17 cellular contexts compared by ENCODE assay signal in the genomic region with DNA sequence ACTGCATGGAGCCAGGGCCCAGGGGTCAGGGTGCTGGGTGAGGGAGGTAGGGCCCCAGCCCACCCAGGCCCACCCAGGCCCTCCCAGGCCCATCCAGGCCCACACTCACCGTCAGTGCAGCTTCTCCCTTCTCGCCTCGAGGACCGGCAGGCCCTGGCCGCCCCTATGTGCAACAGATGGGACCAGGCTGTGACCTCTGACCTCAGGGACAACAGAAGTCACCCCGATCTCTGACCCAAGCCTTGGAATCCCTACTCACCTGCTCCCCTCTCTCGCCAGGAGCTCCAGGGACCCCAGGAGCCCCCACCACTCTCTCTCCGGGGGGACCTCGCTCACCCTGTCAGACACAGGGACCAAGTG. TPM values are rescaled to one million over a fixed set of nuclear protein-coding genes. Genes with fewer than 3 reads are reported as not detected.
DNase-seq lines count a peak whose midpoint lies in the region; ATAC-seq and TF ChIP-seq lines count a peak whose summit lies in the region.
"Had no signal": no experiment of that assay in that cellular context is flagged by ENCODE, and none has a peak within 500 bp of the region (broad histone marks: within the 10 kb centered on the region; RNA-seq: fewer than 3 reads in every experiment).

No MANE protein-coding gene starts in this region.

- H3K27me3 Mint-ChIP-seq in endodermal cell (ENCODE audit: insufficient read depth), result no peaks in the 10 kb centered on the region
- H3K27me3 Mint-ChIP-seq in stimulated activated naive CD8-positive, alpha-beta T cell treated with anti-CD3 and anti-CD28 coated beads, Interleukin-15, amount 100 ng/mL, for 72 hours, result no peaks in the 10 kb centered on the region

- H3K4me3 ChIP-seq in SK-N-SH (ENCODE audit: low read depth in 2 of 2, low read length in 1 of 2) (no peak overlapping the region), PC-3 (ENCODE audit: low read length) (no peak overlapping the region), endodermal cell (ENCODE audit: low read length) (no peak overlapping the region), smooth muscle cell (no peak overlapping the region)
- H3K4me3 ChIP-seq: SJCRH30 had no signal

- peak overlapping the region; percentile 55 for H3K27ac Mint-ChIP-seq in endodermal cell
- peak overlapping the region in 1 of 2 donors; percentile 70 for H3K27ac Mint-ChIP-seq in stimulated activated naive CD8-positive, alpha-beta T cell treated with anti-CD3 and anti-CD28 coated beads, Interleukin-15, amount 100 ng/mL, for 72 hours

- POLR2A ChIA-PET in SK-N-SH (lab: Yijun Ruan, JAX), result no interaction called here
- POLR2A ChIA-PET in PC-3 (lab: Charles Lee; ENCODE audit: unreplicated experiment), result no interaction called here

- no peaks in the 10 kb centered on the region for H3K27me3 ChIP-seq in SK-N-SH (ENCODE audit: insufficient read depth)
- H3K27me3 ChIP-seq in PC-3 (ENCODE audit: low read length), result no peaks in the 10 kb centered on the region
- no peaks in the 10 kb centered on the region for H3K27me3 ChIP-seq in endodermal cell (ENCODE audit: control insufficient read depth, insufficient read depth, low read length, poor library complexity, severe bottlenecking)
- H3K27me3 ChIP-seq in smooth muscle cell (ENCODE audit: low read depth), result no peaks in the 10 kb centered on the region
- H3K27me3 ChIP-seq: SJCRH30 had no signal

- H3K9me2 ChIP-seq in SK-N-SH, result no peaks in the 10 kb centered on the region
- no peaks in the 10 kb centered on the region for H3K9me2 ChIP-seq in PC-3 (replicated peaks; ENCODE audit: low read length)

- no peak overlapping the region for H3K4me3 Mint-ChIP-seq in endodermal cell
- H3K4me3 Mint-ChIP-seq in stimulated activated naive CD8-positive, alpha-beta T cell treated with anti-CD3 and anti-CD28 coated beads, Interleukin-15, amount 100 ng/mL, for 72 hours, result no peak overlapping the region
- H3K4me3 Mint-ChIP-seq: H9 had no signal

- CTCF ChIA-PET in SK-N-SH (lab: Yijun Ruan, JAX), result interaction anchor here (1.0 to 1.4 kb wide), 3 partner anchors 17 to 130 kb away, joined by 3 to 4 read pairs (median 4); partner anchors contain the start of gene UQCRC1
- CTCF ChIA-PET in PC-3 (lab: Charles Lee), result no interaction called here

- H3K36me3 Mint-ChIP-seq in endodermal cell (ENCODE audit: low read depth), result no peaks in the 10 kb centered on the region

- no peak for TF ChIP-seq RAD21 in SK-N-SH (IDR thresholded peaks at IDR 0.05; ENCODE audit: low read length)

- 100% methylated on average over 2 of the region's 9 CpGs for WGBS in SK-N-SH (ENCODE audit: low lambda C conversion rate)
- WGBS in endodermal cell (ENCODE audit: insufficient coverage in 1 of 2, insufficient read length in 1 of 2), 2 experiments, result 94 to 100% methylated on average over 1 to 9 of the region's 9 CpGs
- 87% methylated on average over 6 of the region's 9 CpGs for WGBS in smooth muscle cell (ENCODE audit: low lambda C conversion rate)

- TF ChIP-seq EP300 in SK-N-SH (IDR thresholded peaks at IDR 0.05; ENCODE audit: borderline replicate concordance in 1 of 2, low read depth in 1 of 2, low read length in 1 of 2), result no peak

- BruUV-seq in PC-3 (replicated peaks; lab: Mats Ljungman, UMichigan), result no TSS peak

- H3K36me3 ChIP-seq in SK-N-SH (replicated peaks in 1 of 2; ENCODE audit: control insufficient read depth in 1 of 2, insufficient read depth in 2 of 2, low read length in 1 of 2) (no peaks in the 10 kb centered on the region), PC-3 (ENCODE audit: low read depth, low read length) (no peaks in the 10 kb centered on the region), endodermal cell (ENCODE audit: control insufficient read depth, insufficient read depth, low read length) (no peaks in the 10 kb centered on the region), smooth muscle cell (ENCODE audit: low read depth) (no peaks in the 10 kb centered on the region)
- H3K36me3 ChIP-seq: SJCRH30 had no signal

- peaks cover 20% of the 10 kb centered on the region for H3F3A ChIP-seq in SK-N-SH (replicated peaks; ENCODE audit: insufficient read depth)
- no peaks in the 10 kb centered on the region for H3F3A ChIP-seq in PC-3 (ENCODE audit: low read length, unreplicated experiment)
- H3F3A ChIP-seq in smooth muscle cell (ENCODE audit: low read depth), result peaks cover 11% of the 10 kb centered on the region

- H3K9me3 ChIP-seq in SK-N-SH (no peaks in the 10 kb centered on the region), PC-3 (ENCODE audit: low read length) (no peaks in the 10 kb centered on the region), endodermal cell (ENCODE audit: control insufficient read depth, low read length) (no peaks in the 10 kb centered on the region), smooth muscle cell (replicated peaks; ENCODE audit: low read depth) (no peaks in the 10 kb centered on the region)
- H3K9me3 ChIP-seq: SJCRH30 had no signal

- no peak overlapping the region for H3K9ac ChIP-seq in SK-N-SH
- no peak overlapping the region for H3K9ac ChIP-seq in PC-3 (ENCODE audit: low read length)
- no peak overlapping the region for H3K9ac ChIP-seq in endodermal cell (ENCODE audit: extremely low read depth, low read length, poor library complexity, severe bottlenecking)
- no peak overlapping the region for H3K9ac ChIP-seq in smooth muscle cell (ENCODE audit: low read depth)

- no peak for DNase-seq in SK-N-SH
- no peak for DNase-seq in PC-3
- no peak for DNase-seq in endodermal cell
- DNase-seq in smooth muscle cell (lab: John Stamatoyannopoulos, UW; ENCODE audit: unreplicated experiment), result no peak
- DNase-seq in stimulated activated naive CD8-positive, alpha-beta T cell treated with anti-CD3 and anti-CD28 coated beads, Interleukin-15, amount 100 ng/mL, for 72 hours, result no peak
- no peak for DNase-seq in HuH-7 (ENCODE audit: low spot score)
- DNase-seq: DND-41; H9; NCI-H187; NCI-H345; NK-92 treated with Interleukin-12 subunit alpha and Interleukin-12 subunit beta, amount 100 ng/mL, for 24 hours had no signal

- peaks cover 11% of the 10 kb centered on the region for H3K4me1 Mint-ChIP-seq in endodermal cell
- H3K4me1 Mint-ChIP-seq in stimulated activated naive CD8-positive, alpha-beta T cell treated with anti-CD3 and anti-CD28 coated beads, Interleukin-15, amount 100 ng/mL, for 72 hours, result peaks cover 19% of the 10 kb centered on the region

- H3K27ac ChIP-seq in SK-N-SH (ENCODE audit: low read depth in 2 of 2, low read length in 1 of 2), result peak overlapping the region; percentile 67 to 93; a peak in 3 of 4 replicates
- peak overlapping the region; percentile 45 for H3K27ac ChIP-seq in PC-3 (ENCODE audit: low read length)
- H3K27ac ChIP-seq in endodermal cell (ENCODE audit: low read depth, low read length), result no peak overlapping the region
- peak overlapping the region; percentile 42 for H3K27ac ChIP-seq in smooth muscle cell (ENCODE audit: low read depth)
- H3K27ac ChIP-seq: 22Rv1, C4-2B, SJCRH30 had no signal

- H4K20me1 ChIP-seq in SK-N-SH (ENCODE audit: insufficient read depth), result no peaks in the 10 kb centered on the region
- H4K20me1 ChIP-seq in PC-3 (ENCODE audit: low read length), result no peaks in the 10 kb centered on the region
- H4K20me1 ChIP-seq in smooth muscle cell (ENCODE audit: low read depth), result no peaks in the 10 kb centered on the region

- H3K4me2 ChIP-seq in SK-N-SH (no peak overlapping the region; the same call in 1 of the 2 replicates), PC-3 (ENCODE audit: low read length) (no peak overlapping the region), smooth muscle cell (no peak overlapping the region)

- H3K4me1 ChIP-seq in SK-N-SH (ENCODE audit: control insufficient read depth in 1 of 2, insufficient read depth in 2 of 2, low read depth in 1 of 2, low read length in 1 of 2) (peaks cover 33 to 50% of the 10 kb centered on the region in 2 experiments; a peak in 3 of 4 replicates), PC-3 (ENCODE audit: insufficient read depth, low read length) (peaks cover 38% of the 10 kb centered on the region), endodermal cell (ENCODE audit: control insufficient read depth, insufficient read depth, low read length) (no peaks in the 10 kb centered on the region), smooth muscle cell (ENCODE audit: low read depth) (peaks cover 15% of the 10 kb centered on the region)

- H3K79me2 ChIP-seq in SK-N-SH (ENCODE audit: insufficient read depth) (no peaks in the 10 kb centered on the region), PC-3 (ENCODE audit: low read length) (no peaks in the 10 kb centered on the region), smooth muscle cell (ENCODE audit: low read depth) (no peaks in the 10 kb centered on the region)

- intact Hi-C loops in PC-3 (cut with micrococcal nuclease), result no loop called here

- ATAC-seq in SK-N-SH treated with all-trans-retinoic acid at 6 μM for 48 hours (no peak), PC-3 (no peak), GM19351 (IDR thresholded peaks at IDR 0.05; ENCODE audit: unreplicated experiment) (no peak)
- ATAC-seq in stimulated activated naive CD8-positive, alpha-beta T cell treated with anti-CD3 and anti-CD28 coated beads, Interleukin-15, amount 100 ng/mL, for 72 hours, result no peak

- no peak overlapping the region for H2AFZ ChIP-seq in SK-N-SH (ENCODE audit: low read depth)
- H2AFZ ChIP-seq in PC-3 (ENCODE audit: low read length), result no peak overlapping the region
- no peak overlapping the region for H2AFZ ChIP-seq in smooth muscle cell (ENCODE audit: low read depth)

- no peaks in the 10 kb centered on the region for H3K9me3 Mint-ChIP-seq in endodermal cell
- no peaks in the 10 kb centered on the region for H3K9me3 Mint-ChIP-seq in stimulated activated naive CD8-positive, alpha-beta T cell treated with anti-CD3 and anti-CD28 coated beads, Interleukin-15, amount 100 ng/mL, for 72 hours
- H3K9me3 Mint-ChIP-seq: H9 had no signal

- TF ChIP-seq CTCF in SK-N-SH (IDR thresholded peaks at IDR 0.05), result no peak
- no peak for TF ChIP-seq CTCF in PC-3 (conservative IDR thresholded peaks at IDR 0.05; ENCODE audit: low read depth, low read length)
- no peak for TF ChIP-seq CTCF in endodermal cell (conservative IDR thresholded peaks at IDR 0.05)
- TF ChIP-seq CTCF in smooth muscle cell (IDR thresholded peaks at IDR 0.05; ENCODE audit: borderline replicate concordance, insufficient read depth, poor library complexity, severe bottlenecking), result no peak

RNA-seq across cellular contexts. Expression of gene UCN2, which starts 2.8 kb away (rescaled TPM):
- polyA plus RNA-seq in SK-N-SH (2012; rRNA removed) (0.50 and 0.69 TPM in 2 replicates), smooth muscle cell (4.3 and 11.6 TPM in 2 replicates)
- 0.15 and 0.22 TPM in 2 replicates for polyA plus RNA-seq in SK-N-SH (2012; cell fraction: cytosol; rRNA removed)
- 2.7 and 4.1 TPM in 2 replicates for polyA plus RNA-seq in SK-N-SH (2012; cell fraction: nucleus; rRNA removed)
- total RNA-seq in PC-3 (2014; rRNA removed) (0.81 and 0.91 TPM in 2 replicates), endodermal cell (not detected), smooth muscle cell (6.1 and 7.0 TPM in 2 replicates)
- polyA plus RNA-seq in endodermal cell (2013, experiment 1 of 2), result 0.36 TPM
- 0.54 TPM for polyA plus RNA-seq in endodermal cell (2013, experiment 2 of 2)

RNA-seq across cellular contexts. Expression of gene PFKFB4, which starts 9.8 kb away (rescaled TPM):
- polyA plus RNA-seq in SK-N-SH (2012; rRNA removed) (5.7 and 6.7 TPM in 2 replicates), smooth muscle cell (37.4 and 47.7 TPM in 2 replicates)
- 3.2 and 4.1 TPM in 2 replicates for polyA plus RNA-seq in SK-N-SH (2012; cell fraction: cytosol; rRNA removed)
- polyA plus RNA-seq in SK-N-SH (2012; cell fraction: nucleus; rRNA removed), result 14.3 and 15.3 TPM in 2 replicates
- total RNA-seq in PC-3 (2014; rRNA removed) (33.5 and 35.2 TPM in 2 replicates), endodermal cell (10 to 100 TPM; 12.6 to 19.0 TPM), smooth muscle cell (41.4 and 48.8 TPM in 2 replicates)
- polyA plus RNA-seq in endodermal cell (2013, experiment 1 of 2), result 26.7 TPM
- 25.9 TPM for polyA plus RNA-seq in endodermal cell (2013, experiment 2 of 2)

RNA-seq across cellular contexts. Expression of gene COL7A1, which starts 28.7 kb away (rescaled TPM):
- polyA plus RNA-seq in SK-N-SH (2012; rRNA removed), result 7.1 and 10.8 TPM in 2 replicates
- 2.2 and 2.4 TPM in 2 replicates for polyA plus RNA-seq in SK-N-SH (2012; cell fraction: cytosol; rRNA removed)
- polyA plus RNA-seq in SK-N-SH (2012; cell fraction: nucleus; rRNA removed), result 55.8 and 105 TPM in 2 replicates
- total RNA-seq in PC-3 (2014; rRNA removed), result 7.9 and 10.6 TPM in 2 replicates
- total RNA-seq in endodermal cell, result 10 to 100 TPM; 15.7 to 16.6 TPM
- polyA plus RNA-seq in endodermal cell (2013, experiment 1 of 2), result 18.7 TPM
- polyA plus RNA-seq in endodermal cell (2013, experiment 2 of 2), result 24.0 TPM
- 45.9 and 57.3 TPM in 2 replicates for total RNA-seq in smooth muscle cell
- 80.7 and 173 TPM in 2 replicates for polyA plus RNA-seq in smooth muscle cell

RNA-seq across cellular contexts. Expression of gene UQCRC1, which starts 43.1 kb away (rescaled TPM):
- 284 and 317 TPM in 2 replicates for polyA plus RNA-seq in SK-N-SH (2012; rRNA removed)
- polyA plus RNA-seq in SK-N-SH (2012; cell fraction: cytosol; rRNA removed), result 160 and 244 TPM in 2 replicates
- 311 and 334 TPM in 2 replicates for polyA plus RNA-seq in SK-N-SH (2012; cell fraction: nucleus; rRNA removed)
- 575 and 622 TPM in 2 replicates for total RNA-seq in PC-3 (2014; rRNA removed)
- total RNA-seq in endodermal cell, result 100 to 1,000 TPM; 231 to 289 TPM
- 272 TPM for polyA plus RNA-seq in endodermal cell (2013, experiment 1 of 2)
- 265 TPM for polyA plus RNA-seq in endodermal cell (2013, experiment 2 of 2)
- 206 and 250 TPM in 2 replicates for total RNA-seq in smooth muscle cell
- 425 and 428 TPM in 2 replicates for polyA plus RNA-seq in smooth muscle cell

RNA-seq across cellular contexts. Expression of gene TMEM89, which starts 55.2 kb away (rescaled TPM):
- polyA plus RNA-seq in SK-N-SH (2012; rRNA removed) (not detected in 2 replicates), smooth muscle cell (0.25 and 0.47 TPM in 2 replicates)
- not detected in 2 replicates for polyA plus RNA-seq in SK-N-SH (2012; cell fraction: cytosol; rRNA removed)
- polyA plus RNA-seq in SK-N-SH (2012; cell fraction: nucleus; rRNA removed), result 0.43 and 1.0 TPM in 2 replicates
- total RNA-seq in PC-3 (2014; rRNA removed) (not detected in 2 replicates), endodermal cell (under 1 TPM in 1 of 2 donors, not detected in 1; 0.57 TPM), smooth muscle cell (not detected in 2 replicates)
- polyA plus RNA-seq in endodermal cell (2013, experiment 1 of 2), result 0.39 TPM
- not detected for polyA plus RNA-seq in endodermal cell (2013, experiment 2 of 2)
- total RNA-seq: HT1080, SJCRH30 had no signal
